Comparison of ENCODE assay signal across 21 cellular contexts in the genomic region with DNA sequence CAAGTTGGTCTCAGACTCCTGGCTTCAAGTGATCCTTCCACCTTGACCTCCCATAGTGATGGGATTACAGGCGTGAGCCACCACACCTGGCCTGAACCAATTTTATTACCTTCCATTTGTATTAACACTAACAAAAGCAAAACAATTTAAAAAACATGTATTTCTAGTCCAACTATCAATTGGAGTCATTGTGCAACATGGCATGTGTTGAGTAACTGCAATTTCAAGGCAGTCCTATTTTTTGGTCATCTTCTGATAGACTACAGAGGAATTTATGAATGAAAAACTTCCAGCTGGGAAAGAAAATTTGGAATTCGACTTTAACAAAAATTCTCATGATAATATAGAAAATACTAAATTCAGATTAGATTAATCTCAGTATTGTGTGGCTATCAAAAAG. TPM values are rescaled to one million over a fixed set of nuclear protein-coding genes. Genes with fewer than 3 reads are reported as not detected.
DNase-seq lines count a peak whose midpoint lies in the region; ATAC-seq, FAIRE-seq and TF ChIP-seq lines count a peak whose summit lies in the region.
"Had no signal": no experiment of that assay in that cellular context is flagged by ENCODE, and none has a peak within 500 bp of the region (broad histone marks: within the 10 kb centered on the region; RNA-seq: fewer than 3 reads in every experiment).

No MANE protein-coding gene starts in this region.

- H3K9me3 ChIP-seq in breast epithelium (no peaks in the 10 kb centered on the region), HepG2 (ENCODE audit: low read length) (no peaks in the 10 kb centered on the region), aorta (ENCODE audit: control insufficient read depth, low read length) (no peaks in the 10 kb centered on the region)
- H3K9me3 ChIP-seq: A549, BLaER1, HAP-1 had no signal

- CTCF ChIA-PET in MCF 10A (lab: Yijun Ruan, JAX): interaction anchor here (1.2 to 1.3 kb wide), 2 partner anchors 49 to 54 kb away, joined by 3 read pairs; no protein-coding TSS in a partner anchor
- CTCF ChIA-PET in HepG2 (lab: Yijun Ruan, JAX; ENCODE audit: low intra/inter-chr PET ratio, low total read pairs): no interaction called here

- intact Hi-C loops in MCF 10A (cut with micrococcal nuclease) (loop anchor here (5.0 kb wide), 2 partner anchors 47 to 48 kb away; no protein-coding TSS in a partner anchor), breast epithelium (cut with DNase I; ENCODE audit: low total_unique reads) (no loop called here), HepG2 (cut with micrococcal nuclease; ENCODE audit: unreplicated experiment) (no loop called here), aorta (cut with DNase I) (no loop called here)

- no peak overlapping the region for H3K9ac ChIP-seq in HepG2 (ENCODE audit: insufficient read depth, low read depth, low read length)
- H3K9ac ChIP-seq: BLaER1 had no signal

- peak; percentile 26 for DNase-seq in MCF 10A (ENCODE audit: unreplicated experiment)
- DNase-seq in breast epithelium (ENCODE audit: low spot score in 2 of 2): no peak
- peak; percentile 51 for DNase-seq in epithelial cell of esophagus (ENCODE audit: low read depth)
- DNase-seq in fibroblast of peridontal ligament (ENCODE audit: extremely low read depth): peak; percentile 7
- no peak for DNase-seq in HepG2 (ENCODE audit: low spot score)
- no peak for DNase-seq in epidermal melanocyte (ENCODE audit: insufficient read length, low spot score)
- DNase-seq in aorta: no peak
- DNase-seq: CD4-positive, alpha-beta memory T cell; DMS153; DMS79; GDM1 had no signal

- TF ChIP-seq EP300 in HepG2 (IDR thresholded peaks at IDR 0.05; ENCODE audit: low read depth in 2 of 2, low read length in 2 of 2) (no peak), HepG2 (CRISPR knock-in tag; IDR thresholded peaks at IDR 0.05; ENCODE audit: borderline replicate concordance) (no peak)

- no peak overlapping the region for H3K4me2 ChIP-seq in HepG2 (ENCODE audit: low read depth, low read length)
- H3K4me2 ChIP-seq: A549, BLaER1 had no signal

- H3K27ac Mint-ChIP-seq in MCF 10A (ENCODE audit: low read depth, unreplicated experiment): no peak overlapping the region
- H3K27ac Mint-ChIP-seq: CD14-positive monocyte; CD4-positive, alpha-beta memory T cell had no signal

- H3K36me3 ChIP-seq in breast epithelium (no peaks in the 10 kb centered on the region), HepG2 (replicated peaks in 1 of 2; ENCODE audit: control insufficient read depth in 1 of 2, insufficient read depth in 2 of 2, low read length in 2 of 2) (no peaks in the 10 kb centered on the region), aorta (ENCODE audit: control insufficient read depth in 1 of 2, insufficient read depth in 2 of 2, low read length in 1 of 2) (no peaks in the 10 kb centered on the region)
- H3K36me3 ChIP-seq: BLaER1, HAP-1 had no signal

- BruUV-seq in MCF 10A (replicated peaks; lab: Mats Ljungman, UMichigan) (no TSS peak), HepG2 (replicated peaks; lab: Mats Ljungman, UMichigan) (no TSS peak)

- no peak for TF ChIP-seq RAD21 in HepG2 (CRISPR knock-in tag; IDR thresholded peaks at IDR 0.05)

- H3K79me2 ChIP-seq in HepG2 (ENCODE audit: insufficient read depth, low read length): no peaks in the 10 kb centered on the region

- no peaks in the 10 kb centered on the region for H4K20me1 ChIP-seq in HepG2 (ENCODE audit: insufficient read depth, low read length)
- H4K20me1 ChIP-seq: BLaER1 had no signal

- no peaks in the 10 kb centered on the region for H3K9me3 Mint-ChIP-seq in MCF 10A (ENCODE audit: unreplicated experiment)
- H3K9me3 Mint-ChIP-seq: CD14-positive monocyte; CD4-positive, alpha-beta memory T cell had no signal

- 36% methylated on average over 2 of the region's 2 CpGs for WGBS in HepG2 (ENCODE audit: low lambda C conversion rate)
- 86 to 94% methylated on average over 2 of the region's 2 CpGs for WGBS in aorta, 2 donors

- H3K27me3 ChIP-seq in breast epithelium (no peaks in the 10 kb centered on the region), HepG2 (ENCODE audit: control insufficient read depth in 1 of 2, insufficient read depth in 2 of 2, low read length in 2 of 2) (no peaks in the 10 kb centered on the region; a peak in 1 of 5 replicates), aorta (ENCODE audit: control insufficient read depth in 1 of 2, insufficient read depth in 2 of 2, low read length in 1 of 2) (no peaks in the 10 kb centered on the region)
- H3K27me3 ChIP-seq: BLaER1 had no signal

- H3K4me3 ChIP-seq in breast epithelium (no peak overlapping the region), epithelial cell of esophagus (ENCODE audit: low read length) (no peak overlapping the region), HepG2 (replicated peaks in 1 of 3; ENCODE audit: insufficient read depth in 1 of 3, low read depth in 2 of 3, low read length in 3 of 3) (no peak overlapping the region), aorta (ENCODE audit: low read length in 2 of 2) (no peak overlapping the region)
- H3K4me3 ChIP-seq: A549, BLaER1, HAP-1 had no signal

- no peak overlapping the region for H2AFZ ChIP-seq in HepG2 (ENCODE audit: low read length)

- no peak overlapping the region for H3K4me3 Mint-ChIP-seq in MCF 10A (ENCODE audit: unreplicated experiment)
- H3K4me3 Mint-ChIP-seq: CD14-positive monocyte; CD4-positive, alpha-beta memory T cell had no signal

- TF ChIP-seq CTCF in MCF 10A (IDR thresholded peaks at IDR 0.05; ENCODE audit: unreplicated experiment) (no peak), breast epithelium (IDR thresholded peaks at IDR 0.05) (no peak), epithelial cell of esophagus (IDR thresholded peaks at IDR 0.05; ENCODE audit: insufficient read depth, low read depth, low read length, missing control alignments) (no peak), HepG2 (CRISPR knock-in tag; IDR thresholded peaks at IDR 0.05) (no peak)

- no peak for ATAC-seq in HepG2
- no peak for ATAC-seq in HG02938 (IDR thresholded peaks at IDR 0.05; ENCODE audit: unreplicated experiment)
- ATAC-seq in aorta (ENCODE audit: low FRiP score): no peak
- ATAC-seq: A549 had no signal

- H3K36me3 Mint-ChIP-seq in MCF 10A (ENCODE audit: insufficient read depth, unreplicated experiment): no peaks in the 10 kb centered on the region
- H3K36me3 Mint-ChIP-seq: CD14-positive monocyte; CD4-positive, alpha-beta memory T cell had no signal

- no peak for TF ChIP-seq POLR2A in breast epithelium (IDR thresholded peaks at IDR 0.05)
- no peak for TF ChIP-seq POLR2A in HepG2 (IDR thresholded peaks at IDR 0.05; ENCODE audit: insufficient read depth in 1 of 2, low read depth in 2 of 2, low read length in 2 of 2)

- no peak overlapping the region for H3K27ac ChIP-seq in breast epithelium
- H3K27ac ChIP-seq in HepG2 (ENCODE audit: extremely low read length, insufficient read depth, low read length): no peak overlapping the region
- H3K27ac ChIP-seq in aorta (ENCODE audit: low read depth in 1 of 2, low read length in 2 of 2): no peak overlapping the region
- H3K27ac ChIP-seq: 22Rv1, A549, BLaER1 had no signal

- peaks cover 25% of the 10 kb centered on the region for H3K4me1 Mint-ChIP-seq in MCF 10A (ENCODE audit: insufficient read depth, unreplicated experiment)
- H3K4me1 Mint-ChIP-seq: CD14-positive monocyte had no signal

- H3K4me1 ChIP-seq in breast epithelium (no peaks in the 10 kb centered on the region), HepG2 (ENCODE audit: insufficient read depth, low read length) (peaks cover 9% of the 10 kb centered on the region), aorta (ENCODE audit: control insufficient read depth in 1 of 2, insufficient read depth in 2 of 2, low read length in 2 of 2) (no peaks in the 10 kb centered on the region)
- H3K4me1 ChIP-seq: HAP-1 had no signal

- in situ Hi-C loops in HepG2 (cut with HindIII; ENCODE audit: extremely low pct_ligation_motif_present, low pct_unique_long_range_greater_than_20kb): no loop called here

- H3K27me3 Mint-ChIP-seq in MCF 10A (ENCODE audit: insufficient read depth, unreplicated experiment): no peaks in the 10 kb centered on the region

- POLR2A ChIA-PET in MCF 10A (lab: Yijun Ruan, JAX): no interaction called here
- POLR2A ChIA-PET in HepG2 (lab: Yijun Ruan, JAX): no interaction called here

- no peak for FAIRE-seq in HepG2 (lab: Jason Lieb, UNC)
- FAIRE-seq: A549, GM12892, GM18507 had no signal

TF ChIP-seq in HepG2, 621 proteins besides CTCF, POLR2A, EP300 and RAD21:
- TF ChIP-seq CEBPB (IDR thresholded peaks at IDR 0.05; ENCODE audit: borderline replicate concordance, low read depth, low read length) (peak; percentile 64; the same call in 1 of the 2 replicates), ZNF510 (CRISPR knock-in tag; IDR thresholded peaks at IDR 0.05; ENCODE audit: low read depth) (no peak), CEBPG (CRISPR knock-in tag; IDR thresholded peaks at IDR 0.05) (0 out of 2 replicates have a peak, but pooled peaks have one; percentile 17)

RNA-seq across cellular contexts. Expression of a gene that starts 16.8 kb away (rescaled TPM):
- total RNA-seq in MCF 10A (2022) (not detected in 2 replicates), breast epithelium (1 to 10 TPM in 2 of 3 donors, under 1 TPM in 1; 0.16 to 2.0 (median 1.5) TPM), HepG2 (2016; rRNA removed; fragmentation: Illumina TruSeq; extraction: Trizol) (0.51 and 0.84 TPM in 2 replicates), aorta (under 1 TPM; 0.16 to 0.39 TPM)
- total RNA-seq in HepG2 (2016; cell fraction: cytosol; rRNA removed; fragmentation: Illumina TruSeq; extraction: Trizol; ENCODE audit: low read depth): not detected in 2 replicates
- total RNA-seq in HepG2 (2016; cell fraction: insoluble cytoplasmic fraction; rRNA removed; fragmentation: Illumina TruSeq; extraction: Trizol): 0.25 and 0.37 TPM in 2 replicates
- 0.59 and 1.9 TPM in 2 replicates for total RNA-seq in HepG2 (2016; cell fraction: membrane; rRNA removed; fragmentation: Illumina TruSeq; extraction: Trizol)
- 0.28 TPM in 1 of 2 replicates, not detected in the other for total RNA-seq in HepG2 (2016; cell fraction: nucleus; rRNA removed; fragmentation: Illumina TruSeq; extraction: Trizol)
- polyA plus RNA-seq in HepG2 (2011; rRNA removed) (2.4 and 4.2 TPM in 2 replicates), aorta (under 1 TPM in 1 of 2 donors, not detected in 1; 0.18 TPM)
- 0.42 and 0.58 TPM in 2 replicates for polyA plus RNA-seq in HepG2 (2011; cell fraction: cytosol; rRNA removed)
- 0.19 and 0.39 TPM in 2 replicates for polyA plus RNA-seq in HepG2 (2011; cell fraction: nucleus; rRNA removed)
- 0.05 and 0.32 TPM in 2 replicates for polyA plus RNA-seq in HepG2 (2012)
- 0.10 and 0.24 TPM in 2 replicates for polyA plus RNA-seq in HepG2 (2016; cell fraction: cytosol; fragmentation: Illumina TruSeq; extraction: Trizol; ENCODE audit: low read depth)
- polyA plus RNA-seq in HepG2 (2016; cell fraction: insoluble cytoplasmic fraction; fragmentation: Illumina TruSeq; extraction: Trizol; ENCODE audit: low read depth): 0.10 and 0.25 TPM in 2 replicates
- 0.56 and 0.58 TPM in 2 replicates for polyA plus RNA-seq in HepG2 (2016; cell fraction: membrane; fragmentation: Illumina TruSeq; extraction: Trizol; ENCODE audit: low read depth)
- polyA plus RNA-seq in HepG2 (2016; cell fraction: nucleus; fragmentation: Illumina TruSeq; extraction: Trizol; ENCODE audit: insufficient read depth, low read depth): 0.29 and 1.9 TPM in 2 replicates
- polyA minus RNA-seq in HepG2 (2011; rRNA and poly(A)+ RNA removed; ENCODE audit: low replicate concordance): 0.12 TPM in 1 of 2 replicates, not detected in the other
- polyA minus RNA-seq in HepG2 (2011; cell fraction: cytosol; rRNA and poly(A)+ RNA removed): not detected in 2 replicates
- polyA minus RNA-seq in HepG2 (2011; cell fraction: nucleus; rRNA and poly(A)+ RNA removed): 2.4 and 4.0 TPM in 2 replicates
- total RNA-seq: CD4-positive, alpha-beta memory T cell; Daoy; H4 had no signal
- polyA plus RNA-seq: CD14-positive monocyte had no signal

Comparison
In these comparisons a context has a peak if more than half of its experiments do, and no peak if none do; other contexts are left out.
1. DNase-seq: peak in MCF 10A (single experiment), epithelial cell of esophagus (single experiment) and fibroblast of peridontal ligament (single experiment); none in breast epithelium (0 of 2), HepG2 (single experiment), epidermal melanocyte (single experiment) and aorta (0 of 2).